8 cellular contexts compared by ENCODE assay signal in genomic region chr11:12079726-12080556, GRCh38. TPM values are rescaled to one million over a fixed set of nuclear protein-coding genes. Genes with fewer than 3 reads are reported as not detected.
DNase-seq lines count a peak whose midpoint lies in the region; ATAC-seq and TF ChIP-seq lines count a peak whose summit lies in the region.

No MANE protein-coding gene starts in this region.

- H3K36me3 Mint-ChIP-seq in nephron progenitor cell (ENCODE audit: low read depth): no peaks in the 10 kb centered on the region
- H3K36me3 Mint-ChIP-seq in stimulated activated naive B cell treated with anti-CD40 and anti-IgM and Interleukin-4, amounts not matched to agents 10 μg/mL and 1 μg/mL and 100 μg/mL, for 72 hours: no peaks in the 10 kb centered on the region

- H3K27me3 ChIP-seq in RWPE2 (ENCODE audit: insufficient read depth, poor library complexity, severe bottlenecking) (no peaks in the 10 kb centered on the region), ovary (no peaks in the 10 kb centered on the region)

- H3K27ac Mint-ChIP-seq in nephron progenitor cell: no peak overlapping the region
- no peak overlapping the region for H3K27ac Mint-ChIP-seq in stimulated activated naive B cell treated with anti-CD40 and anti-IgM and Interleukin-4, amounts not matched to agents 10 μg/mL and 1 μg/mL and 100 μg/mL, for 72 hours

- peaks cover 4% of the 10 kb centered on the region for H3K27me3 Mint-ChIP-seq in nephron progenitor cell (ENCODE audit: low read depth, poor library complexity)
- H3K27me3 Mint-ChIP-seq in stimulated activated naive B cell treated with anti-CD40 and anti-IgM and Interleukin-4, amounts not matched to agents 10 μg/mL and 1 μg/mL and 100 μg/mL, for 72 hours: peaks cover 10 to 14% of the 10 kb centered on the region in 2 donors

- TF ChIP-seq POLR2A in ovary (IDR thresholded peaks at IDR 0.05): no peak

- TF ChIP-seq EP300 in ovary (IDR thresholded peaks at IDR 0.05): peak; percentile 44

- H3K4me1 ChIP-seq in RWPE2 (ENCODE audit: insufficient read depth, poor library complexity, severe bottlenecking): peaks cover 40% of the 10 kb centered on the region
- H3K4me1 ChIP-seq in ovary (ENCODE audit: insufficient read depth): peaks cover 3% of the 10 kb centered on the region

- H3K36me3 ChIP-seq in RWPE2 (ENCODE audit: low read depth) (no peaks in the 10 kb centered on the region), ovary (no peaks in the 10 kb centered on the region)

- H3K4me1 Mint-ChIP-seq in nephron progenitor cell: no peaks in the 10 kb centered on the region
- no peaks in the 10 kb centered on the region for H3K4me1 Mint-ChIP-seq in stimulated activated naive B cell treated with anti-CD40 and anti-IgM and Interleukin-4, amounts not matched to agents 10 μg/mL and 1 μg/mL and 100 μg/mL, for 72 hours

- peak; percentile 98 for DNase-seq in AG10803 (ENCODE audit: low read depth)
- peak; percentile 90 for DNase-seq in RWPE2 (ENCODE audit: low spot score)
- peak; percentile 99 for DNase-seq in fibroblast of mammary gland (ENCODE audit: low read depth)
- peak; percentile 44 to 76 (median 70) for DNase-seq in ovary
- DNase-seq in KBM-7: no peak
- DNase-seq in activated CD4-positive, alpha-beta T cell treated with anti-CD3 and anti-CD28 coated beads, Interleukin-2, amount 50 U/mL, for 1 hour: no peak
- no peak for DNase-seq in nephron progenitor cell
- no peak for DNase-seq in stimulated activated naive B cell treated with anti-CD40 and anti-IgM and Interleukin-4, amounts not matched to agents 10 μg/mL and 1 μg/mL and 100 μg/mL, for 72 hours

- WGBS in ovary, 3 donors: 33 to 42% (median 35%) methylated on average over 13 of the region's 13 CpGs

- H3K4me3 ChIP-seq in AG10803 (ENCODE audit: low read length) (no peak overlapping the region), RWPE2 (ENCODE audit: severe bottlenecking) (no peak overlapping the region), fibroblast of mammary gland (ENCODE audit: control insufficient read depth, low read depth, low read length) (no peak overlapping the region), ovary (no peak overlapping the region)

- intact Hi-C loops in ovary (cut with DNase I): no loop called here

- peaks cover 3% of the 10 kb centered on the region for H3K9me3 Mint-ChIP-seq in nephron progenitor cell
- peaks cover 0 to 2% of the 10 kb centered on the region in 2 donors for H3K9me3 Mint-ChIP-seq in stimulated activated naive B cell treated with anti-CD40 and anti-IgM and Interleukin-4, amounts not matched to agents 10 μg/mL and 1 μg/mL and 100 μg/mL, for 72 hours

- no peak for TF ChIP-seq CTCF in AG10803 (conservative IDR thresholded peaks at IDR 0.05; ENCODE audit: low read length)
- TF ChIP-seq CTCF in RWPE2 (IDR thresholded peaks at IDR 0.05; ENCODE audit: poor library complexity, severe bottlenecking): no peak
- no peak for TF ChIP-seq CTCF in fibroblast of mammary gland (conservative IDR thresholded peaks at IDR 0.05; ENCODE audit: control insufficient read depth, insufficient read depth, low read depth, low read length)
- TF ChIP-seq CTCF in ovary (IDR thresholded peaks at IDR 0.05): no peak
- no peak for TF ChIP-seq CTCF in nephron progenitor cell (IDR thresholded peaks at IDR 0.05)

- H3K27ac ChIP-seq in RWPE2 (ENCODE audit: poor library complexity, severe bottlenecking) (peak overlapping the region; percentile 98), ovary (no peak overlapping the region)

- H3K9me3 ChIP-seq in RWPE2 (ENCODE audit: severe bottlenecking) (peaks cover 4% of the 10 kb centered on the region), ovary (no peaks in the 10 kb centered on the region)

- in situ Hi-C loops in KBM-7 (cut with MboI; ENCODE audit: low pct_unique_long_range_greater_than_20kb, low sequenced_read_pairs): no loop called here

- no peak overlapping the region for H3K4me3 Mint-ChIP-seq in nephron progenitor cell
- H3K4me3 Mint-ChIP-seq in stimulated activated naive B cell treated with anti-CD40 and anti-IgM and Interleukin-4, amounts not matched to agents 10 μg/mL and 1 μg/mL and 100 μg/mL, for 72 hours: no peak overlapping the region

- ATAC-seq in RWPE2 (ENCODE audit: low read depth): peak; percentile 66
- no peak for ATAC-seq in stimulated activated naive B cell treated with anti-CD40 and anti-IgM and Interleukin-4, amounts not matched to agents 10 μg/mL and 1 μg/mL and 100 μg/mL, for 72 hours (replicated peaks)

RNA-seq across cellular contexts. Expression of gene MICAL2, which starts 30.4 kb away (rescaled TPM):
- total RNA-seq in ovary: 10 to 100 TPM; 11.0 to 68.5 (median 32.5) TPM
- polyA plus RNA-seq in ovary: 10 to 100 TPM; 10.7 to 73.6 TPM

Comparison
In these comparisons a context has a peak if more than half of its experiments do, and no peak if none do; other contexts are left out.
1. DNase-seq: peak in AG10803 (single experiment), RWPE2 (single experiment), fibroblast of mammary gland (single experiment) and ovary (5 of 5); none in KBM-7 (single experiment), activated CD4-positive, alpha-beta T cell treated with anti-CD3 and anti-CD28 coated beads, Interleukin-2, amount 50 U/mL, for 1 hour (single experiment), nephron progenitor cell (single experiment) and stimulated activated naive B cell treated with anti-CD40 and anti-IgM and Interleukin-4, amounts not matched to agents 10 μg/mL and 1 μg/mL and 100 μg/mL, for 72 hours (single experiment).